8 cellular contexts compared by ENCODE assay signal in genomic region chr9:128438343-128439109, GRCh38. TPM values are rescaled to one million over a fixed set of nuclear protein-coding genes. Genes with fewer than 3 reads are reported as not detected.
DNase-seq lines count a peak whose midpoint lies in the region; ATAC-seq, FAIRE-seq and TF ChIP-seq lines count a peak whose summit lies in the region.

No MANE protein-coding gene starts in this region.

- TF ChIP-seq CTCF in GM12873 (IDR thresholded peaks at IDR 0.05; ENCODE audit: insufficient read depth, low read depth, low read length, missing control alignments) (peak; percentile 98), OCI-LY3 (IDR thresholded peaks at IDR 0.05; ENCODE audit: low read depth, low read length) (peak; percentile 81), endothelial cell of umbilical vein (IDR thresholded peaks at IDR 0.05; ENCODE audit: extremely low read depth in 1 of 2, insufficient read depth in 1 of 2, low read depth in 1 of 2, low read length in 2 of 2) (peak; percentile 92 to 98)

- H3K27me3 ChIP-seq in OCI-LY3 (ENCODE audit: low read depth, low read length) (no peaks in the 10 kb centered on the region), endothelial cell of umbilical vein (ENCODE audit: control insufficient read depth in 2 of 2, insufficient read depth in 2 of 2, low read length in 2 of 2) (no peaks in the 10 kb centered on the region)

- CTCF ChIA-PET in activated CD8-positive, alpha-beta memory T cell treated with anti-CD3 and anti-CD28 coated beads, Interleukin-2, amount 10 ng/mL, durations not matched to agents 7 days and 5 days (lab: Charles Lee) = interaction anchor here (0.6 to 2.5 kb wide), 37 partner anchors 9 to 289 kb away, joined by 3 to 16 read pairs (median 4); partner anchors contain the start of genes CERCAM, GLE1, GOLGA2 and ODF2
- CTCF ChIA-PET in endothelial cell of umbilical vein (lab: Charles Lee) = interaction anchor here (0.5 to 2.9 kb wide), 53 partner anchors 9 to 323 kb away, joined by 3 to 57 read pairs (median 5); partner anchors contain the start of genes CERCAM, GLE1, ODF2 and SPTAN1

- H3K4me1 Mint-ChIP-seq in activated CD8-positive, alpha-beta memory T cell treated with anti-CD3 and anti-CD28 coated beads, Interleukin-2, amount 10 ng/mL, durations not matched to agents 7 days and 5 days = peaks cover 8% of the 10 kb centered on the region

- FAIRE-seq in endothelial cell of umbilical vein (lab: Jason Lieb, UNC) = peak; percentile 98

- no peak overlapping the region for H3K9ac ChIP-seq in OCI-LY3 (ENCODE audit: low read length)
- H3K9ac ChIP-seq in endothelial cell of umbilical vein (replicated peaks; ENCODE audit: extremely low read depth, insufficient read depth, low read length) = no peak overlapping the region

- H3K27ac ChIP-seq in OCI-LY3 (ENCODE audit: low read length) = no peak overlapping the region
- H3K27ac ChIP-seq in endothelial cell of umbilical vein (ENCODE audit: insufficient read depth, low read depth, low read length) = no peak overlapping the region

- no peaks in the 10 kb centered on the region for H3K27me3 Mint-ChIP-seq in activated CD8-positive, alpha-beta memory T cell treated with anti-CD3 and anti-CD28 coated beads, Interleukin-2, amount 10 ng/mL, durations not matched to agents 7 days and 5 days

- DNase-seq in HT-29 (ENCODE audit: low spot score) (peak; percentile 89), endothelial cell of umbilical vein (ENCODE audit: low read depth, low spot score) (peak; percentile 78), midbrain (lab: John Stamatoyannopoulos, UW) (peak; percentile 82)
- DNase-seq in activated CD8-positive, alpha-beta memory T cell treated with anti-CD3 and anti-CD28 coated beads, Interleukin-2, amount 10 ng/mL, durations not matched to agents 7 days and 5 days = peak; percentile 87
- peak; percentile 97 for DNase-seq in stimulated activated CD8-positive, alpha-beta memory T cell treated with anti-CD3 and anti-CD28 coated beads, Interleukin-4, amount 100 ng/mL, for 48 hours

- no peaks in the 10 kb centered on the region for H3K36me3 ChIP-seq in OCI-LY3 (replicated peaks; ENCODE audit: low read depth, low read length)
- H3K36me3 ChIP-seq in endothelial cell of umbilical vein (ENCODE audit: control insufficient read depth in 2 of 2, extremely low read depth in 1 of 2, insufficient read depth in 2 of 2, low read length in 2 of 2) = peaks cover 0 to 2% of the 10 kb centered on the region in 2 experiments

- H3K4me3 Mint-ChIP-seq in activated CD8-positive, alpha-beta memory T cell treated with anti-CD3 and anti-CD28 coated beads, Interleukin-2, amount 10 ng/mL, durations not matched to agents 7 days and 5 days = no peak overlapping the region

- H3K27ac Mint-ChIP-seq in activated CD8-positive, alpha-beta memory T cell treated with anti-CD3 and anti-CD28 coated beads, Interleukin-2, amount 10 ng/mL, durations not matched to agents 7 days and 5 days = peak overlapping the region; percentile 28

- H4K20me1 ChIP-seq in OCI-LY3 (ENCODE audit: insufficient read depth, low read length) = no peaks in the 10 kb centered on the region
- H4K20me1 ChIP-seq in endothelial cell of umbilical vein (replicated peaks; ENCODE audit: control insufficient read depth, extremely low read depth, insufficient read depth, low read length) = no peaks in the 10 kb centered on the region

- H3K9me3 Mint-ChIP-seq in activated CD8-positive, alpha-beta memory T cell treated with anti-CD3 and anti-CD28 coated beads, Interleukin-2, amount 10 ng/mL, durations not matched to agents 7 days and 5 days (ENCODE audit: low read depth) = no peaks in the 10 kb centered on the region

- peak; percentile 63 for TF ChIP-seq POLR2A in endothelial cell of umbilical vein (IDR thresholded peaks at IDR 0.05; ENCODE audit: low read depth, low read length)

- H3K9me1 ChIP-seq in endothelial cell of umbilical vein (replicated peaks; ENCODE audit: control insufficient read depth, extremely low read depth, insufficient read depth, low read length) = no peaks in the 10 kb centered on the region

- H3K9me3 ChIP-seq in OCI-LY3 (ENCODE audit: insufficient read depth, low read length) (no peaks in the 10 kb centered on the region), endothelial cell of umbilical vein (replicated peaks; ENCODE audit: control insufficient read depth, insufficient read depth, low read length) (no peaks in the 10 kb centered on the region)

- no peaks in the 10 kb centered on the region for H3K79me2 ChIP-seq in OCI-LY3 (ENCODE audit: low read length)
- no peaks in the 10 kb centered on the region for H3K79me2 ChIP-seq in endothelial cell of umbilical vein (ENCODE audit: control insufficient read depth, insufficient read depth, low read length)

- H3K4me1 ChIP-seq in OCI-LY3 (ENCODE audit: low read length) = peaks cover 3% of the 10 kb centered on the region; the same call in 1 of the 2 replicates
- H3K4me1 ChIP-seq in endothelial cell of umbilical vein (ENCODE audit: control insufficient read depth, extremely low read depth, insufficient read depth, low read length) = peaks cover 2% of the 10 kb centered on the region

- H2AFZ ChIP-seq in OCI-LY3 (ENCODE audit: low read depth, low read length) = no peak overlapping the region; the same call in 1 of the 2 replicates
- peak overlapping the region; percentile 46 for H2AFZ ChIP-seq in endothelial cell of umbilical vein (ENCODE audit: low read depth, low read length)

- peak; percentile 98 for ATAC-seq in activated CD8-positive, alpha-beta memory T cell treated with anti-CD3 and anti-CD28 coated beads, Interleukin-2, amount 10 ng/mL, durations not matched to agents 7 days and 5 days
- ATAC-seq in GM21447 (IDR thresholded peaks at IDR 0.05; ENCODE audit: unreplicated experiment) = no peak

- H3K36me3 Mint-ChIP-seq in activated CD8-positive, alpha-beta memory T cell treated with anti-CD3 and anti-CD28 coated beads, Interleukin-2, amount 10 ng/mL, durations not matched to agents 7 days and 5 days = no peaks in the 10 kb centered on the region

- dilution Hi-C loops in endothelial cell of umbilical vein (cut with MboI; ENCODE audit: extremely low pct_ligation_motif_present, low sequenced_read_pairs) = no loop called here

- no TSS peak for BruUV-seq in endothelial cell of umbilical vein (replicated peaks; lab: Mats Ljungman, UMichigan)

- no peak overlapping the region for H3K4me3 ChIP-seq in OCI-LY3 (ENCODE audit: low read length)
- no peak overlapping the region for H3K4me3 ChIP-seq in endothelial cell of umbilical vein (replicated peaks in 1 of 3; ENCODE audit: insufficient read depth in 1 of 3, low read depth in 1 of 3, low read length in 3 of 3)

- intact Hi-C loops in endothelial cell of umbilical vein (cut with micrococcal nuclease) = loop anchor here (1.0 to 5.0 kb wide), 5 partner anchors 18 to 126 kb away; partner anchors contain the start of genes GLE1, ODF2 and SPTAN1

- H3K4me2 ChIP-seq in OCI-LY3 (ENCODE audit: low read length) = peak overlapping the region; percentile 52
- no peak overlapping the region for H3K4me2 ChIP-seq in endothelial cell of umbilical vein (ENCODE audit: insufficient read depth, low read length)

- POLR2A ChIA-PET in endothelial cell of umbilical vein (lab: Charles Lee) = interaction anchor here (0.7 to 1.2 kb wide), 2 partner anchors 18 to 115 kb away, joined by 3 read pairs; partner anchors contain the start of genes CERCAM and SPTAN1

TF ChIP-seq in endothelial cell of umbilical vein, 7 proteins besides CTCF, POLR2A, EP300 and RAD21:
- TF ChIP-seq POLR2AphosphoS5 (IDR thresholded peaks at IDR 0.05; ENCODE audit: insufficient read depth, low read depth, low read length) (peak; percentile 80), MYC (IDR thresholded peaks at IDR 0.05; ENCODE audit: low read depth, low read length) (peak; percentile 9), FOS (IDR thresholded peaks at IDR 0.05; ENCODE audit: borderline replicate concordance, insufficient read depth, low read length) (no peak)
- TF ChIP-seq, protein P1, sequence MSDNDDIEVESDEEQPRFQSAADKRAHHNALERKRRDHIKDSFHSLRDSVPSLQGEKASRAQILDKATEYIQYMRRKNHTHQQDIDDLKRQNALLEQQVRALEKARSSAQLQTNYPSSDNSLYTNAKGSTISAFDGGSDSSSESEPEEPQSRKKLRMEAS (IDR thresholded peaks at IDR 0.05; ENCODE audit: insufficient read depth, insufficient read length) = no peak

RNA-seq across cellular contexts. Expression of gene ODF2, which starts 17.3 kb away (rescaled TPM):
- 34.2 and 36.0 TPM in 2 replicates for total RNA-seq in HT-29 (2014; rRNA removed; shearing (Covaris generic))
- total RNA-seq in activated CD8-positive, alpha-beta memory T cell treated with anti-CD3 and anti-CD28 coated beads, Interleukin-2, amount 10 ng/mL, durations not matched to agents 7 days and 5 days = 10 to 100 TPM; 71.8 to 82.7 TPM
- total RNA-seq in endothelial cell of umbilical vein = 49.5 and 50.5 TPM in 2 replicates
- polyA plus RNA-seq in endothelial cell of umbilical vein = 12.8 and 16.7 TPM in 2 replicates
- 19.7 and 22.8 TPM in 2 replicates for polyA plus RNA-seq in endothelial cell of umbilical vein (2011; cell fraction: cytosol; rRNA removed)
- polyA plus RNA-seq in endothelial cell of umbilical vein (2011; cell fraction: nucleus; rRNA removed) = 146 and 163 TPM in 2 replicates
- polyA plus RNA-seq in endothelial cell of umbilical vein (2012) = 34.7 and 35.5 TPM in 2 replicates
- polyA minus RNA-seq in endothelial cell of umbilical vein = 14.0 and 16.3 TPM in 2 replicates
- polyA minus RNA-seq in endothelial cell of umbilical vein (2011; cell fraction: cytosol; rRNA and poly(A)+ RNA removed) = 9.5 TPM
- polyA minus RNA-seq in endothelial cell of umbilical vein (2011; cell fraction: nucleus; rRNA and poly(A)+ RNA removed) = 19.2 and 23.2 TPM in 2 replicates

RNA-seq across cellular contexts. Expression of gene CERCAM, which starts 17.9 kb away (rescaled TPM):
- total RNA-seq in HT-29 (2014; rRNA removed; shearing (Covaris generic)) = 0.25 TPM in 1 of 2 replicates, not detected in the other
- 10 to 100 TPM in 1 of 2 experiments, 1 to 10 TPM in 1; 5.2 to 12.2 TPM for total RNA-seq in activated CD8-positive, alpha-beta memory T cell treated with anti-CD3 and anti-CD28 coated beads, Interleukin-2, amount 10 ng/mL, durations not matched to agents 7 days and 5 days
- total RNA-seq in endothelial cell of umbilical vein = 46.8 and 47.9 TPM in 2 replicates
- 77.8 and 105 TPM in 2 replicates for polyA plus RNA-seq in endothelial cell of umbilical vein
- polyA plus RNA-seq in endothelial cell of umbilical vein (2011; cell fraction: cytosol; rRNA removed) = 45.9 and 60.0 TPM in 2 replicates
- polyA plus RNA-seq in endothelial cell of umbilical vein (2011; cell fraction: nucleus; rRNA removed) = 37.7 and 43.2 TPM in 2 replicates
- polyA plus RNA-seq in endothelial cell of umbilical vein (2012) = 32.0 and 64.3 TPM in 2 replicates
- polyA minus RNA-seq in endothelial cell of umbilical vein = 31.3 and 32.9 TPM in 2 replicates
- not detected for polyA minus RNA-seq in endothelial cell of umbilical vein (2011; cell fraction: cytosol; rRNA and poly(A)+ RNA removed)
- 10.1 and 15.7 TPM in 2 replicates for polyA minus RNA-seq in endothelial cell of umbilical vein (2011; cell fraction: nucleus; rRNA and poly(A)+ RNA removed)
